Comparison of ENCODE assay signal across 19 cellular contexts in the genomic region with DNA sequence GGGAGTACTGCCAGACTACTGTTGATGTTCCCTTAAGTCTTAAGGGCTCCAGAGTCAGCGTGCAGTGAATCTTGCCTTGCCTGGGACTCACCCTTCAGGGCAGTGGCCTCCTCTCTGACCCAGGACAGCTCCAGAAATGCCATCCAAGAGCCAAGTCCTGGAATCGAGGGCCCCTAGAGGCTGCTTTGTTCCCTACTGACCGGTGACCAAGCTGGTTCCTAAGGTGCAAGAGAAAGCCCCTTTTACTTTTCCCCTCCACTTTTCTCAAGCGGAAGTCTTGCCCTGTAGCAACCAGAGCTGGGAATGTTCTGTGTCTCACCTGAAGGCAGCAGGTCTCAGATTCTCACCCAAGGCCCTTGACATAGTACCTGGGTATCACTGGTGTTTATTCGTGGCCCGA.
DNase-seq lines count a peak whose midpoint lies in the region; ATAC-seq, FAIRE-seq and TF ChIP-seq lines count a peak whose summit lies in the region.
"Had no signal": no experiment of that assay in that cellular context is flagged by ENCODE, and none has a peak within 500 bp of the region (broad histone marks: within the 10 kb centered on the region; RNA-seq: fewer than 3 reads in every experiment).

No MANE protein-coding gene starts in this region.

- H3K18ac ChIP-seq in H1 (ENCODE audit: extremely low read depth, low read length), result no peak overlapping the region

- H3K4me1 ChIP-seq in H1 (replicated peaks in 1 of 4; ENCODE audit: control insufficient read depth in 3 of 4, insufficient read depth in 4 of 4, low read length in 3 of 4), result peaks cover 0 to 5% (median 2%) of the 10 kb centered on the region in 4 experiments; a peak in 2 of 7 replicates
- no peaks in the 10 kb centered on the region for H3K4me1 ChIP-seq in mucosa of descending colon (ENCODE audit: low read depth)
- H3K4me1 ChIP-seq: HAP-1 had no signal

- no peak for FAIRE-seq in H1 (lab: Jason Lieb, UNC)
- FAIRE-seq: G401.6, GM12891, GM18507, HepG2 had no signal

- H4K20me1 ChIP-seq in H1 (replicated peaks in 1 of 2; ENCODE audit: control insufficient read depth in 1 of 2, insufficient read depth in 2 of 2, low read length in 2 of 2), result no peaks in the 10 kb centered on the region
- H4K20me1 ChIP-seq: BLaER1 had no signal

- H3K4me3 ChIP-seq in H1 (ENCODE audit: extremely low read depth in 1 of 4, insufficient read depth in 2 of 4, low read depth in 3 of 4, low read length in 4 of 4) (no peak overlapping the region), mucosa of descending colon (no peak overlapping the region)
- H3K4me3 ChIP-seq: BLaER1, HAP-1 had no signal

- no peak overlapping the region for H3K9ac ChIP-seq in H1 (replicated peaks in 1 of 4; ENCODE audit: extremely low read depth in 1 of 4, low read depth in 3 of 4, low read length in 3 of 4)
- H3K9ac ChIP-seq: BLaER1 had no signal

- no peak overlapping the region for H4K8ac ChIP-seq in H1 (ENCODE audit: extremely low read depth, insufficient read depth, low read length)

- H3K14ac ChIP-seq in H1 (ENCODE audit: insufficient read length), result no peak overlapping the region

- CTCF ChIA-PET in H1 (lab: Charles Lee; ENCODE audit: partially characterized antibody), result interaction anchor here (0.7 to 1.7 kb wide), 5 partner anchors 59 to 460 kb away, joined by 3 to 4 read pairs (median 3); partner anchors contain the start of gene MAPKAPK3

- WGBS in H1 (ENCODE audit: extremely low coverage in 1 of 2, insufficient coverage in 1 of 2, insufficient read length in 1 of 2, insufficient replicate concordance in 2 of 2, low coverage in 1 of 2, low lambda C conversion rate in 2 of 2, missing lambda C conversion rate in 1 of 2), 2 experiments, result 91% methylated on average over 6 of the region's 6 CpGs; no CpG with 5 or more reads in 1 of the 2 experiments

- H3K9me3 ChIP-seq in H1 (ENCODE audit: insufficient read depth in 2 of 2, low read depth in 1 of 2, low read length in 1 of 2) (0 out of 4 replicates have a peak, but pooled peaks cover 0 to 3% of the 10 kb centered on the region in 2 experiments), mucosa of descending colon (no peaks in the 10 kb centered on the region)
- H3K9me3 ChIP-seq: BLaER1, HAP-1 had no signal

- H2BK12ac ChIP-seq in H1 (ENCODE audit: low read depth, low read length), result no peak overlapping the region

- H3K36me3 ChIP-seq in H1 (ENCODE audit: control insufficient read depth in 2 of 4, insufficient read depth in 4 of 4, low read length in 3 of 4) (no peaks in the 10 kb centered on the region), mucosa of descending colon (ENCODE audit: low read depth) (no peaks in the 10 kb centered on the region)
- H3K36me3 ChIP-seq: BLaER1, HAP-1 had no signal

- no peak overlapping the region for H3K27ac ChIP-seq in H1 (ENCODE audit: low read depth, low read length)
- H3K27ac ChIP-seq: BLaER1 had no signal

- intact Hi-C loops in mucosa of descending colon (cut with DNase I, micrococcal nuclease), result no loop called here

- no peak overlapping the region for H3K56ac ChIP-seq in H1 (replicated peaks; ENCODE audit: insufficient read length, low read depth, low read length)

- no peak overlapping the region for H3K4ac ChIP-seq in H1 (replicated peaks; ENCODE audit: insufficient read length, low read depth, low read length)

- DNase-seq in DMS153 (lab: John Stamatoyannopoulos, UW) (peak; percentile 1), DMS153 treated with DMSO at 0.1 percent for 48 hours (lab: John Stamatoyannopoulos, UW; ENCODE audit: unreplicated experiment) (no peak), H1 (ENCODE audit: low read depth in 1 of 2, low spot score in 2 of 2) (no peak), islet precursor cell (peak; percentile 52), mucosa of descending colon (no peak)
- DNase-seq: 8988T; CD4-positive, alpha-beta memory T cell; DND-41; EL; GOT3 had no signal

- H3K23ac ChIP-seq in H1 (ENCODE audit: insufficient read length), result no peak overlapping the region

- H3K4me2 ChIP-seq in H1 (ENCODE audit: insufficient read depth in 1 of 2, low read depth in 2 of 2, low read length in 2 of 2), result no peak overlapping the region
- H3K4me2 ChIP-seq: BLaER1 had no signal

- no peak for TF ChIP-seq EP300 in H1 (IDR thresholded peaks at IDR 0.05; ENCODE audit: borderline replicate concordance in 1 of 2, low read depth in 2 of 2, low read length in 2 of 2)

- H3K79me1 ChIP-seq in H1 (ENCODE audit: low read depth, low read length), result no peaks in the 10 kb centered on the region; the same call in none of the 2 replicates

- no peak overlapping the region for H2BK15ac ChIP-seq in H1 (ENCODE audit: low read length)

- H3K27me3 ChIP-seq in H1 (replicated peaks in 1 of 4; ENCODE audit: control insufficient read depth in 3 of 4, extremely low read depth in 1 of 4, insufficient read depth in 3 of 4, low read length in 3 of 4), result no peaks in the 10 kb centered on the region
- H3K27me3 ChIP-seq: BLaER1 had no signal

- H3K23me2 ChIP-seq in H1 (ENCODE audit: low read depth, low read length), result no peaks in the 10 kb centered on the region

- no peak overlapping the region for H4K91ac ChIP-seq in H1 (replicated peaks; ENCODE audit: insufficient read length, low read length)

- TF ChIP-seq CTCF in H1 (IDR thresholded peaks at IDR 0.05; ENCODE audit: control extremely low read depth in 1 of 3, insufficient read depth in 1 of 3, low read depth in 1 of 3, low read length in 3 of 3) (peak in 2 of 3 experiments; percentile 3 to 20; a peak in 2 of 4 replicates), mucosa of descending colon (IDR thresholded peaks at IDR 0.05) (no peak)

- ATAC-seq in GM18505 (IDR thresholded peaks at IDR 0.05; ENCODE audit: unreplicated experiment), result no peak
- no peak for ATAC-seq in GM19463 (IDR thresholded peaks at IDR 0.05; ENCODE audit: unreplicated experiment)
- no peak for ATAC-seq in GM21360 (IDR thresholded peaks at IDR 0.05; ENCODE audit: unreplicated experiment)
- ATAC-seq in mucosa of descending colon, result no peak
- ATAC-seq: HepG2 had no signal

- H2AK5ac ChIP-seq in H1 (ENCODE audit: low read depth, low read length), result no peak overlapping the region

- H4K5ac ChIP-seq in H1 (ENCODE audit: insufficient read length, low read depth, low read length), result no peak overlapping the region

- POLR2A ChIA-PET in H1 (lab: Charles Lee; ENCODE audit: partially characterized antibody), result no interaction called here

- TF ChIP-seq POLR2A in H1 (IDR thresholded peaks at IDR 0.05; ENCODE audit: control extremely low read depth in 1 of 2, low read depth in 2 of 2, low read length in 2 of 2), result no peak
- TF ChIP-seq POLR2A in GM18505 (IDR thresholded peaks at IDR 0.05; ENCODE audit: borderline replicate concordance, extremely low read depth, insufficient read depth, insufficient read length), result no peak

- 0 out of 2 replicates have a peak overlapping the region, but pooled peaks have one; percentile 28 for H2BK5ac ChIP-seq in H1 (ENCODE audit: low read depth, low read length)

- H2BK20ac ChIP-seq in H1 (ENCODE audit: low read length), result 0 out of 2 replicates have a peak overlapping the region, but pooled peaks have one; percentile 52

- TF ChIP-seq RAD21 in H1 (IDR thresholded peaks at IDR 0.05 in 1 of 2, conservative IDR thresholded peaks at IDR 0.05 in 1 of 2; ENCODE audit: low read depth in 2 of 2, low read length in 2 of 2), result no peak; a peak in 1 of 4 replicates

- H2BK120ac ChIP-seq in H1 (replicated peaks; ENCODE audit: low read depth, low read length), result no peak overlapping the region

- peaks cover 0 to 4% of the 10 kb centered on the region in 2 experiments; a peak in 1 of 4 replicates for H3K79me2 ChIP-seq in H1 (ENCODE audit: control insufficient read depth in 1 of 2, insufficient read depth in 2 of 2, low read length in 2 of 2)

- H2AFZ ChIP-seq in H1 (ENCODE audit: low read length), result no peak overlapping the region

TF ChIP-seq in H1, 55 proteins besides CTCF, POLR2A, EP300 and RAD21 (continues in another document):
- TF ChIP-seq KDM1A (IDR thresholded peaks at IDR 0.05; ENCODE audit: borderline replicate concordance, low read length) (no peak), FOSL1 (IDR thresholded peaks at IDR 0.05; ENCODE audit: insufficient read depth, low read depth, low read length) (no peak), CHD2 (IDR thresholded peaks at IDR 0.05; ENCODE audit: low read length) (no peak), CTBP2 (IDR thresholded peaks at IDR 0.05; ENCODE audit: borderline replicate concordance, insufficient read depth, insufficient read length, low read length) (no peak), EGR1 (IDR thresholded peaks at IDR 0.05; ENCODE audit: borderline replicate concordance, low read depth, low read length) (no peak), CREB1 (IDR thresholded peaks at IDR 0.05) (no peak), CEBPB (IDR thresholded peaks at IDR 0.05; ENCODE audit: low read depth, low read length) (no peak), TBP (IDR thresholded peaks at IDR 0.05; ENCODE audit: low read depth, low read length) (no peak), TAF1 (IDR thresholded peaks at IDR 0.05; ENCODE audit: low read depth, low read length) (no peak)
- TF ChIP-seq, protein P1, sequence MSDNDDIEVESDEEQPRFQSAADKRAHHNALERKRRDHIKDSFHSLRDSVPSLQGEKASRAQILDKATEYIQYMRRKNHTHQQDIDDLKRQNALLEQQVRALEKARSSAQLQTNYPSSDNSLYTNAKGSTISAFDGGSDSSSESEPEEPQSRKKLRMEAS (IDR thresholded peaks at IDR 0.05), result no peak

Comparison
In these comparisons a context has a peak if more than half of its experiments do, and no peak if none do; other contexts are left out.
1. DNase-seq: peak in DMS153 (single experiment) and islet precursor cell (single experiment); none in DMS153 treated with DMSO at 0.1 percent for 48 hours (single experiment), H1 (0 of 2) and mucosa of descending colon (0 of 3).